ENCODE assay signal across 24 cellular contexts in the genomic region with DNA sequence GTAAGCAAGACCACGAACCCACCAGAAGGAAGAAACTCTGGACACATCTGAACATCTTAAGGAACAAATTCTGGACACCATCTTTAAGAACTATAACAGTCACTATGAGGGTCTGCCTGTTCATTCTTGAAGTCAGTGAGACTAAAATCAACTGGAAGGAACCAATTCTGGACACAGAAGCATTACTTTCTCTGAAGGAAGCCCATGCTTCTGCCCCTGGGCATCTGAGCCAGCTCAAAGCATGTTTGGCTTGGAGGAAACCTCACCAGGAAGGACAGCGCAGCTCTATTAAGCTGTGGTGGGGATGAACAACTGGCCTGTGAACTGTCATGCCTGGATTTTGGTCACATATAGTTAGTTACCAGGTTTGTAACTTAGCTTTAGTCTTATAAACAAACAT.
DNase-seq lines count a peak whose midpoint lies in the region; ATAC-seq and TF ChIP-seq lines count a peak whose summit lies in the region.
"Had no signal": no experiment of that assay in that cellular context is flagged by ENCODE, and none has a peak within 500 bp of the region (broad histone marks: within the 10 kb centered on the region; RNA-seq: fewer than 3 reads in every experiment).

No MANE protein-coding gene starts in this region.

- H3K27ac Mint-ChIP-seq in activated CD8-positive, alpha-beta memory T cell treated with anti-CD3 and anti-CD28 coated beads, Interleukin-2, amount 10 ng/mL, durations not matched to agents 7 days and 5 days, result no peak overlapping the region
- H3K27ac Mint-ChIP-seq: immature natural killer cell had no signal

- H3K36me3 Mint-ChIP-seq in activated CD8-positive, alpha-beta memory T cell treated with anti-CD3 and anti-CD28 coated beads, Interleukin-2, amount 10 ng/mL, durations not matched to agents 7 days and 5 days, result no peaks in the 10 kb centered on the region
- H3K36me3 Mint-ChIP-seq: immature natural killer cell had no signal

- no peak for ATAC-seq in activated CD8-positive, alpha-beta memory T cell treated with anti-CD3 and anti-CD28 coated beads, Interleukin-2, amount 10 ng/mL, durations not matched to agents 7 days and 5 days
- no peak for ATAC-seq in left lung
- ATAC-seq in GM21360 (IDR thresholded peaks at IDR 0.05; ENCODE audit: unreplicated experiment), result no peak
- no peak for ATAC-seq in GM19328 (IDR thresholded peaks at IDR 0.05; ENCODE audit: unreplicated experiment)

- H3K4me3 Mint-ChIP-seq in activated CD8-positive, alpha-beta memory T cell treated with anti-CD3 and anti-CD28 coated beads, Interleukin-2, amount 10 ng/mL, durations not matched to agents 7 days and 5 days, result no peak overlapping the region

- intact Hi-C loops in left lung (cut with DNase I) (no loop called here), vagina (cut with DNase I) (no loop called here)

- H3K4me3 ChIP-seq in adipocyte (ENCODE audit: low read length), result peak overlapping the region; percentile 64
- no peak overlapping the region for H3K4me3 ChIP-seq in left lung
- H3K4me3 ChIP-seq in vagina, result no peak overlapping the region
- H3K4me3 ChIP-seq: lung had no signal

- H3K36me3 ChIP-seq in adipocyte (ENCODE audit: control insufficient read depth, insufficient read depth, low read length, severe bottlenecking) (no peaks in the 10 kb centered on the region), left lung (no peaks in the 10 kb centered on the region), vagina (no peaks in the 10 kb centered on the region)

- TF ChIP-seq CTCF in left lung (IDR thresholded peaks at IDR 0.05), result no peak
- TF ChIP-seq CTCF in vagina (IDR thresholded peaks at IDR 0.05), result no peak

- H3K9ac ChIP-seq in adipocyte (ENCODE audit: low read length), result peak overlapping the region; percentile 75

- H3K9me3 Mint-ChIP-seq in activated CD8-positive, alpha-beta memory T cell treated with anti-CD3 and anti-CD28 coated beads, Interleukin-2, amount 10 ng/mL, durations not matched to agents 7 days and 5 days (ENCODE audit: low read depth), result no peaks in the 10 kb centered on the region
- H3K9me3 Mint-ChIP-seq: immature natural killer cell had no signal

- H3K27me3 ChIP-seq in adipocyte (replicated peaks; ENCODE audit: control insufficient read depth, insufficient read depth, low read length) (no peaks in the 10 kb centered on the region), left lung (peaks cover 0 to 21% of the 10 kb centered on the region in 2 donors), vagina (no peaks in the 10 kb centered on the region)
- H3K27me3 ChIP-seq: testis had no signal

- H3K27ac ChIP-seq in left lung (peak overlapping the region; percentile 2 to 30), vagina (no peak overlapping the region)
- H3K27ac ChIP-seq: C4-2B, testis had no signal

- CTCF ChIA-PET in activated CD8-positive, alpha-beta memory T cell treated with anti-CD3 and anti-CD28 coated beads, Interleukin-2, amount 10 ng/mL, durations not matched to agents 7 days and 5 days (lab: Charles Lee), result no interaction called here

- H3K9me3 ChIP-seq in adipocyte (ENCODE audit: control insufficient read depth, low read length), result no peaks in the 10 kb centered on the region
- H3K9me3 ChIP-seq in left lung, result no peaks in the 10 kb centered on the region
- no peaks in the 10 kb centered on the region for H3K9me3 ChIP-seq in vagina
- H3K9me3 ChIP-seq: testis had no signal

- H3K27me3 Mint-ChIP-seq in activated CD8-positive, alpha-beta memory T cell treated with anti-CD3 and anti-CD28 coated beads, Interleukin-2, amount 10 ng/mL, durations not matched to agents 7 days and 5 days, result peaks cover 6% of the 10 kb centered on the region

- DNase-seq in activated CD8-positive, alpha-beta memory T cell treated with anti-CD3 and anti-CD28 coated beads, Interleukin-2, amount 10 ng/mL, durations not matched to agents 7 days and 5 days, result peak; percentile 23
- DNase-seq in activated CD8-positive, alpha-beta memory T cell treated with anti-CD3 and anti-CD28 coated beads, Interleukin-2, amount 50 U/mL, for 48 hours, result no peak
- DNase-seq in adipocyte (ENCODE audit: low read depth) (no peak), left lung (no peak), vagina (ENCODE audit: extremely low spot score in 2 of 2) (peak; percentile 52), erythroblast (lab: John Stamatoyannopoulos, UW) (no peak)
- DNase-seq: 8988T; activated CD4-positive, CD25-positive, alpha-beta regulatory T cell; activated CD8-positive, alpha-beta memory T cell treated with anti-CD3 and anti-CD28 coated beads for 24 hours; amygdala; glutamatergic neuron; HCEC 1CT; immature natural killer cell; Kasumi-1; NCI-H345; posterior cingulate gyrus; SIG-M5; small intestine; T-helper 2 cell had no signal

- peaks cover 40% of the 10 kb centered on the region for H3K4me1 ChIP-seq in adipocyte (ENCODE audit: control insufficient read depth, insufficient read depth, low read length)
- H3K4me1 ChIP-seq in left lung, result peaks cover 9 to 26% of the 10 kb centered on the region in 2 donors
- H3K4me1 ChIP-seq in vagina, result peaks cover 26% of the 10 kb centered on the region
- H3K4me1 ChIP-seq: testis had no signal

- TF ChIP-seq POLR2A in vagina (IDR thresholded peaks at IDR 0.05), result no peak
- TF ChIP-seq POLR2A in erythroblast (IDR thresholded peaks at IDR 0.05; ENCODE audit: low read length), result no peak

- H3K4me1 Mint-ChIP-seq in activated CD8-positive, alpha-beta memory T cell treated with anti-CD3 and anti-CD28 coated beads, Interleukin-2, amount 10 ng/mL, durations not matched to agents 7 days and 5 days, result peaks cover 12% of the 10 kb centered on the region

Comparison
In these comparisons a context has a peak if more than half of its experiments do, and no peak if none do; other contexts are left out.
1. DNase-seq: peak in activated CD8-positive, alpha-beta memory T cell treated with anti-CD3 and anti-CD28 coated beads, Interleukin-2, amount 10 ng/mL, durations not matched to agents 7 days and 5 days (single experiment) and vagina (2 of 2); none in activated CD8-positive, alpha-beta memory T cell treated with anti-CD3 and anti-CD28 coated beads, Interleukin-2, amount 50 U/mL, for 48 hours (single experiment), adipocyte (single experiment), left lung (0 of 2) and erythroblast (0 of 2).